ENCODE assay signal across 1 cellular context in the genomic region with DNA sequence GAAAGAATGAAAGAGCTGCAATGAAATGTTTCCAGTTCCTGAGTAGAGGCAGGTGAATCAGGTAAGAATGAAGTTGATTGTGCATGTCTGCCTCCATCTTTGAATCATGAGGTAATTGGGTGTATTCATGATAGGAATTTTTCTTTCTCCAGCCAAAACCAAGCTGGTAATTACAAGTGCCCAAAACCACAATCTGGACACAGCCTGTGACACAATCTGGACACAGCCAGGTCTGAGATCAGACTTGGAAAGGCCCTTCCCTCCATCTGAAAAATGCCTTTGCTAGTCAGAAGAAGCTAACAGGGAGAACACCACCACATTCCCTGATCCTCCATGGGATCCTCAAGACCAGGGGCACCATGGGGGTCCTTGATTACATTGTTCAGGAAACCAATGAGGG.
TF ChIP-seq lines count a peak whose summit lies in the region.

No MANE protein-coding gene starts in this region.

TF ChIP-seq in IMR-90, 13 proteins besides CTCF, POLR2A, EP300 and RAD21 (continued from another document):
- TF ChIP-seq CEBPB (IDR thresholded peaks at IDR 0.05; ENCODE audit: low read depth, low read length) (no peak), FOS (IDR thresholded peaks at IDR 0.05; ENCODE audit: low read depth, low read length) (no peak), RCOR1 (IDR thresholded peaks at IDR 0.05; ENCODE audit: insufficient replicate concordance, low read length) (no peak)
